In genomic region chr11:35063453-35063852, GRCh38 we compare ENCODE assay signal across 17 cellular contexts.
"Had no signal": no experiment of that assay in that cellular context is flagged by ENCODE, and none has a peak within 500 bp of the region (broad histone marks: within the 10 kb centered on the region; RNA-seq: fewer than 3 reads in every experiment).

No MANE protein-coding gene starts in this region.

- ATAC-seq: activated T-cell treated with anti-CD3 and anti-CD28 coated beads, Interleukin-2, amount 50 U/mL, for 72 hours; esophagus mucosa; foreskin keratinocyte; left colon; mucosa of descending colon; naive thymus-derived CD8-positive, alpha-beta T cell; right cardiac atrium; T-helper 17 cell had no signal

- DNase-seq: activated CD4-positive, alpha-beta memory T cell treated with anti-CD3 and anti-CD28 coated beads, Interleukin-2, amount 10 ng/mL, durations not matched to agents 7 days and 5 days; activated naive CD8-positive, alpha-beta T cell treated with anti-CD3 and anti-CD28 coated beads, Interleukin-2, amount 10 ng/mL, durations not matched to agents 7 days and 5 days; activated T-cell treated with anti-CD3 and anti-CD28 coated beads, Interleukin-2, amount 50 U/mL, for 72 hours; foreskin keratinocyte; head of caudate nucleus; left colon; mucosa of descending colon; naive thymus-derived CD8-positive, alpha-beta T cell; posterior cingulate gyrus; right cardiac atrium; T-helper 17 cell; tibial artery had no signal

- H3K4me2 ChIP-seq: smooth muscle cell had no signal

- H3K4me3 ChIP-seq: ascending aorta, cardiac muscle cell, lung, mucosa of descending colon, smooth muscle cell, tibial artery had no signal

- H3K36me3 ChIP-seq: ascending aorta, cardiac muscle cell, tibial artery had no signal

- H3K9me3 ChIP-seq: ascending aorta, mucosa of descending colon, tibial artery had no signal

- H3K27ac ChIP-seq: ascending aorta, cardiac muscle cell, foreskin keratinocyte, tibial artery had no signal

- H3K27me3 ChIP-seq: ascending aorta, cardiac muscle cell, foreskin keratinocyte, tibial artery had no signal
